ENCODE assay signal across 8 cellular contexts in genomic region chr17:63621229-63621683, GRCh38. TPM values are rescaled to one million over a fixed set of nuclear protein-coding genes. Genes with fewer than 3 reads are reported as not detected.
DNase-seq lines count a peak whose midpoint lies in the region; ATAC-seq lines count a peak whose summit lies in the region.

No MANE protein-coding gene starts in this region.

- H3K9me3 Mint-ChIP-seq in activated CD4-positive, alpha-beta T cell treated with anti-CD3 and anti-CD28 coated beads, Interleukin-2, amount 10 ng/mL, durations not matched to agents 24 days and 14 days, result no peaks in the 10 kb centered on the region

- H3K36me3 Mint-ChIP-seq in activated CD4-positive, alpha-beta T cell treated with anti-CD3 and anti-CD28 coated beads, Interleukin-2, amount 10 ng/mL, durations not matched to agents 24 days and 14 days (ENCODE audit: low read depth), result peaks cover 2% of the 10 kb centered on the region

- H3K27ac Mint-ChIP-seq in activated CD4-positive, alpha-beta T cell treated with anti-CD3 and anti-CD28 coated beads, Interleukin-2, amount 10 ng/mL, durations not matched to agents 24 days and 14 days, result peak overlapping the region; percentile 68

- H3K27ac ChIP-seq in angular gyrus (ENCODE audit: low read depth, low read length), result peak overlapping the region; percentile 90
- peak overlapping the region; percentile 89 for H3K27ac ChIP-seq in layer of hippocampus (ENCODE audit: low read depth, low read length)
- peak overlapping the region; percentile 84 for H3K27ac ChIP-seq in temporal lobe (ENCODE audit: low read depth, low read length)

- no peaks in the 10 kb centered on the region for H3K27me3 ChIP-seq in layer of hippocampus (ENCODE audit: control insufficient read depth, insufficient read depth, low read length)

- DNase-seq in activated CD4-positive, alpha-beta T cell treated with anti-CD3 and anti-CD28 coated beads, Interleukin-2, amount 10 ng/mL, durations not matched to agents 24 days and 14 days, result no peak
- no peak for DNase-seq in activated CD4-positive, alpha-beta T cell treated with anti-CD3 and anti-CD28 coated beads for 4 hours

- peaks cover 11% of the 10 kb centered on the region for H3K27me3 Mint-ChIP-seq in activated CD4-positive, alpha-beta T cell treated with anti-CD3 and anti-CD28 coated beads, Interleukin-2, amount 10 ng/mL, durations not matched to agents 24 days and 14 days

- ATAC-seq in HG03039 (IDR thresholded peaks at IDR 0.05; ENCODE audit: unreplicated experiment) (no peak), HG02870 (IDR thresholded peaks at IDR 0.05; ENCODE audit: unreplicated experiment) (no peak), HG02623 (IDR thresholded peaks at IDR 0.05; ENCODE audit: unreplicated experiment) (no peak)

- H3K4me1 Mint-ChIP-seq in activated CD4-positive, alpha-beta T cell treated with anti-CD3 and anti-CD28 coated beads, Interleukin-2, amount 10 ng/mL, durations not matched to agents 24 days and 14 days, result peaks cover 27% of the 10 kb centered on the region

- intact Hi-C loops in activated CD4-positive, alpha-beta T cell treated with anti-CD3 and anti-CD28 coated beads, Interleukin-2, amount 10 ng/mL, durations not matched to agents 24 days and 14 days (cut with micrococcal nuclease), result loop anchor here (5.0 kb wide), 1 partner anchor 174 kb away; the partner anchor contains the start of gene CYB561

- peak overlapping the region; percentile 91 for H3K4me3 Mint-ChIP-seq in activated CD4-positive, alpha-beta T cell treated with anti-CD3 and anti-CD28 coated beads, Interleukin-2, amount 10 ng/mL, durations not matched to agents 24 days and 14 days

RNA-seq across cellular contexts. Expression of gene MAP3K3, which starts 1.0 kb away (rescaled TPM):
- total RNA-seq in activated CD4-positive, alpha-beta T cell treated with anti-CD3 and anti-CD28 coated beads, Interleukin-2, amount 10 ng/mL, durations not matched to agents 24 days and 14 days, result 26.2 and 26.7 TPM in 2 replicates
- 19.2 TPM for total RNA-seq in temporal lobe

RNA-seq across cellular contexts. Expression of gene TACO1, which starts 20.6 kb away (rescaled TPM):
- 27.4 and 27.9 TPM in 2 replicates for total RNA-seq in activated CD4-positive, alpha-beta T cell treated with anti-CD3 and anti-CD28 coated beads, Interleukin-2, amount 10 ng/mL, durations not matched to agents 24 days and 14 days
- 4.7 TPM for total RNA-seq in temporal lobe
